8 cellular contexts compared by ENCODE assay signal in genomic region chr2:99336780-99337163, GRCh38. TPM values are rescaled to one million over a fixed set of nuclear protein-coding genes. Genes with fewer than 3 reads are reported as not detected.
DNase-seq lines count a peak whose midpoint lies in the region; ATAC-seq and TF ChIP-seq lines count a peak whose summit lies in the region.

No MANE protein-coding gene starts in this region.

- no peaks in the 10 kb centered on the region for H3K27me3 Mint-ChIP-seq in activated T-cell treated with anti-CD3 and anti-CD28 coated beads, Interleukin-2, amount 50 U/mL, for 4 hours (ENCODE audit: low read depth)

- peaks cover 54% of the 10 kb centered on the region for H3K4me1 Mint-ChIP-seq in activated T-cell treated with anti-CD3 and anti-CD28 coated beads, Interleukin-2, amount 50 U/mL, for 4 hours (ENCODE audit: low read depth)

- peaks cover 13% of the 10 kb centered on the region for H3K36me3 ChIP-seq in lower lobe of right lung

- H3K4me3 ChIP-seq in WI38 (ENCODE audit: low read depth, low read length) (peak overlapping the region; percentile 95), lower lobe of right lung (peak overlapping the region; percentile 85)

- peak; percentile 1 to 5 for ATAC-seq in activated T-cell treated with anti-CD3 and anti-CD28 coated beads, Interleukin-2, amount 50 U/mL, for 4 hours
- peak; percentile 5 for ATAC-seq in HG02885 (IDR thresholded peaks at IDR 0.05; ENCODE audit: poor library complexity, unreplicated experiment)
- no peak for ATAC-seq in lower lobe of right lung

- peaks cover 14% of the 10 kb centered on the region for H3K36me3 Mint-ChIP-seq in activated T-cell treated with anti-CD3 and anti-CD28 coated beads, Interleukin-2, amount 50 U/mL, for 4 hours (ENCODE audit: insufficient read depth)

- TF ChIP-seq CTCF in WI38 (IDR thresholded peaks at IDR 0.05; ENCODE audit: low read depth, low read length) (no peak), lower lobe of right lung (IDR thresholded peaks at IDR 0.05) (no peak)

- peak overlapping the region; percentile 92 for H3K27ac ChIP-seq in lower lobe of right lung

- H3K4me1 ChIP-seq in lower lobe of right lung, result peaks cover 41% of the 10 kb centered on the region

- intact Hi-C loops in lower lobe of right lung (cut with DNase I), result no loop called here

- DNase-seq in activated T-cell treated with anti-CD3 and anti-CD28 coated beads, Interleukin-2, amount 50 U/mL, for 4 hours, result no peak
- DNase-seq in activated T-cell treated with anti-CD3 and anti-CD28 coated beads, Interleukin-2, amount 50 U/mL, for 1 hour, result no peak
- DNase-seq in lower lobe of right lung (no peak), H4 (ENCODE audit: low spot score) (no peak), NOMO-1 treated with DMSO at 0.1 percent for 48 hours (lab: John Stamatoyannopoulos, UW; ENCODE audit: unreplicated experiment) (no peak), dedifferentiated amniotic fluid mesenchymal stem cell (ENCODE audit: extremely low spot score) (no peak)

- H3K27me3 ChIP-seq in lower lobe of right lung (ENCODE audit: low read depth), result no peaks in the 10 kb centered on the region

- no peak overlapping the region for H3K4me3 Mint-ChIP-seq in activated T-cell treated with anti-CD3 and anti-CD28 coated beads, Interleukin-2, amount 50 U/mL, for 4 hours

- H3K9me3 Mint-ChIP-seq in activated T-cell treated with anti-CD3 and anti-CD28 coated beads, Interleukin-2, amount 50 U/mL, for 4 hours, result no peaks in the 10 kb centered on the region

- no peaks in the 10 kb centered on the region for H3K9me3 ChIP-seq in lower lobe of right lung

RNA-seq across cellular contexts. Expression of gene EIF5B, which starts 0.4 kb away (rescaled TPM):
- 100 to 1,000 TPM; 102 to 111 (median 102) TPM for total RNA-seq in activated T-cell treated with anti-CD3 and anti-CD28 coated beads, Interleukin-2, amount 50 U/mL, for 4 hours
- 31.0 TPM for total RNA-seq in lower lobe of right lung
- 11.7 and 12.7 TPM in 2 replicates for total RNA-seq in H4 (2014; rRNA removed; shearing (Covaris generic))

RNA-seq across cellular contexts. Expression of gene TXNDC9, which starts 0.6 kb away (rescaled TPM):
- 10 to 100 TPM; 34.3 to 36.3 (median 35.6) TPM for total RNA-seq in activated T-cell treated with anti-CD3 and anti-CD28 coated beads, Interleukin-2, amount 50 U/mL, for 4 hours
- total RNA-seq in lower lobe of right lung, result 23.4 TPM
- total RNA-seq in H4 (2014; rRNA removed; shearing (Covaris generic)), result 67.6 and 81.0 TPM in 2 replicates

RNA-seq across cellular contexts. Expression of gene LYG1, which starts 35.8 kb away (rescaled TPM):
- under 1 TPM; 0.47 to 0.68 (median 0.54) TPM for total RNA-seq in activated T-cell treated with anti-CD3 and anti-CD28 coated beads, Interleukin-2, amount 50 U/mL, for 4 hours
- 1.0 TPM for total RNA-seq in lower lobe of right lung
- 0.12 and 0.15 TPM in 2 replicates for total RNA-seq in H4 (2014; rRNA removed; shearing (Covaris generic))

Comparison
In these comparisons a context has a peak if more than half of its experiments do, and no peak if none do; other contexts are left out.
1. ATAC-seq: peak in activated T-cell treated with anti-CD3 and anti-CD28 coated beads, Interleukin-2, amount 50 U/mL, for 4 hours (2 of 2) and HG02885 (single experiment); none in lower lobe of right lung (0 of 2).